Comparison of ENCODE assay signal across 1 cellular context in the genomic region with DNA sequence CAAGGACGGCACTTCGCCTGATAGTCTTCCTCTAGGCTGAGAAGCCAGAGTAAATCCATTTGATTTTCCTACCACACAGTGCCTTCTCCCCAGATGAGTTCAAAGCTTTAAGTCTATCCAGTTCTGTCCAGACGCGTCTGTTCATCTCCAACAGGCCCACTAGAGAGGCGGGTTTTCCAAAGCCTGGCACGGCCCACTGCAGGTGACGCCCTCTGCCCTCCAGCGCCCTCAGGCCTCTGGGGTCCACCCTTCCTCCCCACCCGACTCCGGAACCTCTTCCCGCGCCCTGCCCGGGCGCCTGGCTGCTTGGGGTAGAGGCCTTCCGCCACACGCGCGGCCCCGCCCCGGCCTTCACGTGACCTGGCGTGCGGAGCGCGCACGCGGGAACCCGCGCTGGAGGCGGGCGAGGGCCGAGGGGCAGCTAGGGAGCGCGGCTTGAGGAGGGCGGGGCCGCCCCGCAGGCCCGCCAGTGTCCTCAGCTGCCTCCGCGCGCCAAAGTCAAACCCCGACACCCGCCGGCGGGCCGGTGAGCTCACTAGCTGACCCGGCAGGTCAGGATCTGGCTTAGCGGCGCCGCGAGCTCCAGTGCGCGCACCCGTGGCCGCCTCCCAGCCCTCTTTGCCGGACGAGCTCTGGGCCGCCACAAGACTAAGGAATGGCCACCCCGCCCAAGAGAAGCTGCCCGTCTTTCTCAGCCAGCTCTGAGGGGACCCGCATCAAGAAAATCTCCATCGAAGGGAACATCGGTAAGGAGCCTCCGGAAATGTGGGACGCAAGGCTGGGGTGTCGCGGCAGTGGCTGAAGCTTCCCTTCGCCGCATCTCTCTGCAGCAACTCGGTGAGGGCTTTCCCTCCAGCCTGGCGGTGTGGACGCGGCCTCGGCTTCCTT.
TF ChIP-seq lines count a peak whose summit lies in the region.

A gene (plus strand): TSS at position 469 of the 888 bp plus-strand sequence. CDS start 187 bp downstream, at position 656.

TF ChIP-seq in HCT116, 20 proteins besides CTCF, POLR2A, EP300 and RAD21 (continued from another document):
- TF ChIP-seq POLR2AphosphoS5 (IDR thresholded peaks at IDR 0.05; ENCODE audit: low read depth, low read length) = peak; percentile 90
